ENCODE assay signal across 1 cellular context in the genomic region with DNA sequence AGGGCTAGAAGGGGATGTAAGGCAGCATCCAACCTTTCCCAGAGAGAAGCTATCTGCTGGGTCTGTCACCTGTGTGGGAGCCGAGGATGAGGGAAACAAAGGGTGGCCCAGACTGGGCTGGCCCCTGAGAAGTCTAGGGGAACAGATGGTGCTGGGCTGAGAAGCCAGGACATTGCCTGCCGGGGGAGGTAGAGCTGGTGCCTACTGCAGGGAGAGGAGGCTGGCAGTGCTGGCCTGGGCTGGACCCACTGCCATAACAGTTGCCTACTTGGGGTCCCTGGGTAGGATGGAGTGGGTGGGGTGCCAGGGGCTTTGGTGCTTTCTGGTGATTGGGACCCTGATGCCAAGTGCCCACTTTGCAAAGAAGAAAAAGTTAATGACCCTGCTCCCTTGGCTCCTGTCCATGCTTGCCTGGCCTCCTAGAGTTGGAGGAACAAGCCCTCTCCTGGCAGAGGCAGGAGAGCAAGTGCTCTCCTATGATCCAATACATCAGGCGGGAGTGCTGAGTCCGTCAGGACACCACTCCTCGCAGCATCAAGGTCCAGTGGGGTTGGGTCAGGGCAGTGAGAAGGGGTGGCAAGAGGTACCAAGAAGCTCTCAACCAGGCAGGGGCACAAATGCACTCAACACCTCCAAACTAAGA.
A peak's percentile ranks its signal among the peaks of the same experiment; 100 is the strongest.
TF ChIP-seq lines count a peak whose summit lies in the region.

No MANE protein-coding gene starts in this region.

TF ChIP-seq in HEK293, 187 proteins besides CTCF, POLR2A, EP300 and RAD21 (continued from another document):
- peak; percentile 27; the same call in 1 of the 2 replicates for TF ChIP-seq ZBTB48 (tag by site-specific recombination; IDR thresholded peaks at IDR 0.05)
